In the genomic region with DNA sequence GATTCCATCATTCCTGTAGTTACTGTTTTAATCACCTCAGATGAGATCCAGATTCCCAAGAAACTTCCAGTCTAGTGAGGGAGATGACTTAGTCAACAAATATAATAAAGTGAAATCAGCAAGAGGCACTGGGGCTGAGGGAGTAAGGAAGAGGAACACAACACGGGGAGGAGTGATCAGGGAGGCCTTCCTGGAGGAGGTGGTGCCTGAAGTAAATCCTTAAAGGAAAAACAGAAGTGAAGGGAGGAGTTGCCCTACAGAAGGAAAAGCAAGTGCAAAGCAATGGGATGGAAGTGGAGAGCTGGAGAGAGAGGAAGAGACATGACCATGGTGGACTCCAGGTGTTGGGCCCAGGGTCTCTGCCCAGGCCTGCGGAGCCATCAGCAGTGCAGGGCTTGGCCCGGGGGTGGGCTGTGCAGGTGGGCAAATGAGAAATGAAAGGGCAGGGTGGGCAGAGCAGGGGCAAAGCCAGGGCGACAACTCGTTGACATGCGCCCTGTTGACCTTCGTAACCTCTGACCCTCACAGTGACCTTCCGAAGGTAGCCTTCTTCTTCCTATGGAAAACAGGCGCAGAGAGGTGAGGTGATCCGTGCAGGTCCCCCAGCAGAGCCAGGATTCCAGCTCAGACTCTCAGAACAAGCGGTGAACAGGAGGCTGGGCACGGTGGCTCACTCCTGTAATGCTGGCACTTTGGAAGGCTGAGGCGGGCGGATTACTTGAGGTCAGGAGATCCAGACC, we compare ENCODE assay signal across 14 cellular contexts.
"Had no signal": no experiment of that assay in that cellular context is flagged by ENCODE, and none has a peak within 500 bp of the region (broad histone marks: within the 10 kb centered on the region; RNA-seq: fewer than 3 reads in every experiment).

No MANE protein-coding gene starts in this region.

- H3K27me3 ChIP-seq: body of pancreas, esophagus muscularis mucosa, tibial artery had no signal

- H3K4me3 ChIP-seq: body of pancreas, esophagus muscularis mucosa, psoas muscle, tibial artery had no signal

- H3K4me3 Mint-ChIP-seq: activated CD4-positive, alpha-beta memory T cell treated with anti-CD3 and anti-CD28 coated beads for 36 hours; activated T-helper 1 cell treated with anti-CD3 and anti-CD28 coated beads, Interleukin-12 subunit alpha, Interleukin-12 subunit beta, Interleukin-2, Interleukin-4 antibody, amounts not matched to agents 30 ng/mL and 10 ng/mL and 1 ng/mL, durations not matched to agents 14 hours and 24 hours and 36 hours; WTC11 had no signal

- H3K27me3 Mint-ChIP-seq: activated CD4-positive, alpha-beta memory T cell treated with anti-CD3 and anti-CD28 coated beads for 36 hours had no signal

- H3K4me1 ChIP-seq: psoas muscle had no signal

- ATAC-seq: body of pancreas, left colon, WTC11 had no signal

- H3K4me1 Mint-ChIP-seq: WTC11 had no signal

- H3K9me3 Mint-ChIP-seq: activated CD4-positive, alpha-beta memory T cell treated with anti-CD3 and anti-CD28 coated beads for 36 hours; activated T-helper 1 cell treated with anti-CD3 and anti-CD28 coated beads, Interleukin-12 subunit alpha, Interleukin-12 subunit beta, Interleukin-2, Interleukin-4 antibody, amounts not matched to agents 30 ng/mL and 10 ng/mL and 1 ng/mL, durations not matched to agents 14 hours and 24 hours and 36 hours; WTC11 had no signal

- H3K9me3 ChIP-seq: body of pancreas, esophagus muscularis mucosa, psoas muscle, tibial artery had no signal

- DNase-seq: activated CD4-positive, alpha-beta memory T cell treated with anti-CD3 and anti-CD28 coated beads for 36 hours; activated CD4-positive, alpha-beta T cell treated with anti-CD3 and anti-CD28 coated beads for 4 hours; activated naive CD4-positive, alpha-beta T cell; activated T-cell treated with anti-CD3 and anti-CD28 coated beads for 4 hours; body of pancreas; effector CD8-positive, alpha-beta T cell; left colon; psoas muscle; stimulated activated CD8-positive, alpha-beta memory T cell treated with anti-CD3 and anti-CD28 coated beads, Interleukin-4, amount 100 ng/mL, for 48 hours; stimulated activated naive CD4-positive, alpha-beta T cell treated with Interleukin-2 at 50 U/mL for 16 hours had no signal

- H3K36me3 Mint-ChIP-seq: activated CD4-positive, alpha-beta memory T cell treated with anti-CD3 and anti-CD28 coated beads for 36 hours; WTC11 had no signal

- H3K27ac Mint-ChIP-seq: activated CD4-positive, alpha-beta memory T cell treated with anti-CD3 and anti-CD28 coated beads for 36 hours; activated T-helper 1 cell treated with anti-CD3 and anti-CD28 coated beads, Interleukin-12 subunit alpha, Interleukin-12 subunit beta, Interleukin-2, Interleukin-4 antibody, amounts not matched to agents 30 ng/mL and 10 ng/mL and 1 ng/mL, durations not matched to agents 14 hours and 24 hours and 36 hours; WTC11 had no signal

- H3K36me3 ChIP-seq: esophagus muscularis mucosa, tibial artery had no signal
